1 cellular context compared by ENCODE assay signal in genomic region chr19:39140195-39140516, GRCh38.
TF ChIP-seq lines count a peak whose summit lies in the region.

No MANE protein-coding gene starts in this region.

TF ChIP-seq in HepG2, 621 proteins besides CTCF, POLR2A, EP300 and RAD21:
- TF ChIP-seq BORCS8-MEF2B (CRISPR knock-in tag; IDR thresholded peaks at IDR 0.05) (no peak), MATR3 (CRISPR knock-in tag; IDR thresholded peaks at IDR 0.05) (no peak), ZGPAT (CRISPR knock-in tag; IDR thresholded peaks at IDR 0.05) (no peak), KDM6A (CRISPR knock-in tag; IDR thresholded peaks at IDR 0.05; ENCODE audit: low read depth) (no peak), GATAD2A (CRISPR knock-in tag; IDR thresholded peaks at IDR 0.05) (no peak), ZNF558 (CRISPR knock-in tag; IDR thresholded peaks at IDR 0.05; ENCODE audit: borderline replicate concordance) (no peak), KMT2B (CRISPR knock-in tag; IDR thresholded peaks at IDR 0.05) (no peak)
TF ChIP-seq in HepG2: peak in this region for 0.
